Comparison of ENCODE assay signal across 1 cellular context in the genomic region with DNA sequence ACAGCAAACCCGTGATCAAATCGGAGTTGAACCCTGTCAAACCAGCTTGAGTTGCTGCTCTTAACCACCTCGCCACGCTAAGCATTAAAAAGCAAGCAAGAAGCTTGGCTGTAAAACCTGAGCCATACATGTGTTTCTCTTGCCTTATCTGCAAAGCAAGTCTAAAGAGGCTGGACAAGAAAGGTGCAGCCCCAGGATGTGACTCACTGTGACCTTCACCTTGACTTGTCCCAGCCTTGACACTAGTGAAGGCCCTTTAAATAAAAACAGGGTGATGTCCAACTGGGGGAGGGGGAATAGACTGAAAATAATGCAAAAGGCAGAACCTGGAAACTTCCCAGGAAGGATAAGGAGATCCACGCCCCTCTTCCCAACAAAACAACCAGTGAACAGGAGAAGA.
TF ChIP-seq lines count a peak whose summit lies in the region.

No MANE protein-coding gene starts in this region.

TF ChIP-seq in HepG2, 621 proteins besides CTCF, POLR2A, EP300 and RAD21 (continued from another document and continues in another):
- TF ChIP-seq, protein P1, sequence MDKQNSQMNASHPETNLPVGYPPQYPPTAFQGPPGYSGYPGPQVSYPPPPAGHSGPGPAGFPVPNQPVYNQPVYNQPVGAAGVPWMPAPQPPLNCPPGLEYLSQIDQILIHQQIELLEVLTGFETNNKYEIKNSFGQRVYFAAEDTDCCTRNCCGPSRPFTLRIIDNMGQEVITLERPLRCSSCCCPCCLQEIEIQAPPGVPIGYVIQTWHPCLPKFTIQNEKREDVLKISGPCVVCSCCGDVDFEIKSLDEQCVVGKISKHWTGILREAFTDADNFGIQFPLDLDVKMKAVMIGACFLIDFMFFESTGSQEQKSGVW (CRISPR knock-in tag; IDR thresholded peaks at IDR 0.05; ENCODE audit: borderline replicate concordance) = no peak
- no peak for TF ChIP-seq MIER3 (CRISPR knock-in tag; IDR thresholded peaks at IDR 0.05; ENCODE audit: borderline replicate concordance)
- peak; percentile 94 for TF ChIP-seq FOSL2 (CRISPR knock-in tag; IDR thresholded peaks at IDR 0.05)
- TF ChIP-seq, protein P2, sequence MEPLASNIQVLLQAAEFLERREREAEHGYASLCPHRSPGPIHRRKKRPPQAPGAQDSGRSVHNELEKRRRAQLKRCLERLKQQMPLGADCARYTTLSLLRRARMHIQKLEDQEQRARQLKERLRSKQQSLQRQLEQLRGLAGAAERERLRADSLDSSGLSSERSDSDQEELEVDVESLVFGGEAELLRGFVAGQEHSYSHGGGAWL (CRISPR knock-in tag; IDR thresholded peaks at IDR 0.05) = no peak
- TF ChIP-seq, protein P3, sequence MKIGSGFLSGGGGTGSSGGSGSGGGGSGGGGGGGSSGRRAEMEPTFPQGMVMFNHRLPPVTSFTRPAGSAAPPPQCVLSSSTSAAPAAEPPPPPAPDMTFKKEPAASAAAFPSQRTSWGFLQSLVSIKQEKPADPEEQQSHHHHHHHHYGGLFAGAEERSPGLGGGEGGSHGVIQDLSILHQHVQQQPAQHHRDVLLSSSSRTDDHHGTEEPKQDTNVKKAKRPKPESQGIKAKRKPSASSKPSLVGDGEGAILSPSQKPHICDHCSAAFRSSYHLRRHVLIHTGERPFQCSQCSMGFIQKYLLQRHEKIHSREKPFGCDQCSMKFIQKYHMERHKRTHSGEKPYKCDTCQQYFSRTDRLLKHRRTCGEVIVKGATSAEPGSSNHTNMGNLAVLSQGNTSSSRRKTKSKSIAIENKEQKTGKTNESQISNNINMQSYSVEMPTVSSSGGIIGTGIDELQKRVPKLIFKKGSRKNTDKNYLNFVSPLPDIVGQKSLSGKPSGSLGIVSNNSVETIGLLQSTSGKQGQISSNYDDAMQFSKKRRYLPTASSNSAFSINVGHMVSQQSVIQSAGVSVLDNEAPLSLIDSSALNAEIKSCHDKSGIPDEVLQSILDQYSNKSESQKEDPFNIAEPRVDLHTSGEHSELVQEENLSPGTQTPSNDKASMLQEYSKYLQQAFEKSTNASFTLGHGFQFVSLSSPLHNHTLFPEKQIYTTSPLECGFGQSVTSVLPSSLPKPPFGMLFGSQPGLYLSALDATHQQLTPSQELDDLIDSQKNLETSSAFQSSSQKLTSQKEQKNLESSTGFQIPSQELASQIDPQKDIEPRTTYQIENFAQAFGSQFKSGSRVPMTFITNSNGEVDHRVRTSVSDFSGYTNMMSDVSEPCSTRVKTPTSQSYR (CRISPR knock-in tag; IDR thresholded peaks at IDR 0.05; ENCODE audit: borderline replicate concordance) = peak; percentile 68; the same call in 1 of the 2 replicates
- no peak for TF ChIP-seq CHCHD3 (CRISPR knock-in tag; IDR thresholded peaks at IDR 0.05)
- no peak for TF ChIP-seq DR1 (CRISPR knock-in tag; IDR thresholded peaks at IDR 0.05)
- TF ChIP-seq, protein P4, sequence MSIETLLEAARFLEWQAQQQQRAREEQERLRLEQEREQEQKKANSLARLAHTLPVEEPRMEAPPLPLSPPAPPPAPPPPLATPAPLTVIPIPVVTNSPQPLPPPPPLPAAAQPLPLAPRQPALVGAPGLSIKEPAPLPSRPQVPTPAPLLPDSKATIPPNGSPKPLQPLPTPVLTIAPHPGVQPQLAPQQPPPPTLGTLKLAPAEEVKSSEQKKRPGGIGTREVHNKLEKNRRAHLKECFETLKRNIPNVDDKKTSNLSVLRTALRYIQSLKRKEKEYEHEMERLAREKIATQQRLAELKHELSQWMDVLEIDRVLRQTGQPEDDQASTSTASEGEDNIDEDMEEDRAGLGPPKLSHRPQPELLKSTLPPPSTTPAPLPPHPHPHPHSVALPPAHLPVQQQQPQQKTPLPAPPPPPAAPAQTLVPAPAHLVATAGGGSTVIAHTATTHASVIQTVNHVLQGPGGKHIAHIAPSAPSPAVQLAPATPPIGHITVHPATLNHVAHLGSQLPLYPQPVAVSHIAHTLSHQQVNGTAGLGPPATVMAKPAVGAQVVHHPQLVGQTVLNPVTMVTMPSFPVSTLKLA (IDR thresholded peaks at IDR 0.05) = no peak
- no peak for TF ChIP-seq ARNT (IDR thresholded peaks at IDR 0.05)
- TF ChIP-seq ZNF207 (IDR thresholded peaks at IDR 0.05; ENCODE audit: borderline replicate concordance) = no peak
- TF ChIP-seq SSRP1 (CRISPR knock-in tag; IDR thresholded peaks at IDR 0.05) = no peak
- 0 out of 2 replicates have a peak, but pooled peaks have one; percentile 16 for TF ChIP-seq HDAC1 (CRISPR knock-in tag; IDR thresholded peaks at IDR 0.05)
- TF ChIP-seq SOX13 (IDR thresholded peaks at IDR 0.05) = no peak
- TF ChIP-seq SOX13 (CRISPR knock-in tag; conservative IDR thresholded peaks at IDR 0.05 in 1 of 2, IDR thresholded peaks at IDR 0.05 in 1 of 2) = peak in 1 of 2 experiments; percentile 35; a peak in 1 of 4 replicates
- TF ChIP-seq MED8 (CRISPR knock-in tag; IDR thresholded peaks at IDR 0.05; ENCODE audit: insufficient replicate concordance) = no peak
- TF ChIP-seq, protein P5, sequence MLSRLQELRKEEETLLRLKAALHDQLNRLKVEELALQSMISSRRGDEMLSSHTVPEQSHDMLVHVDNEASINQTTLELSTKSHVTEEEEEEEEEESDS (CRISPR knock-in tag; IDR thresholded peaks at IDR 0.05; ENCODE audit: borderline replicate concordance) = no peak
- no peak for TF ChIP-seq NCOR1 (IDR thresholded peaks at IDR 0.05; ENCODE audit: borderline replicate concordance, low read length)
- TF ChIP-seq, protein P6, sequence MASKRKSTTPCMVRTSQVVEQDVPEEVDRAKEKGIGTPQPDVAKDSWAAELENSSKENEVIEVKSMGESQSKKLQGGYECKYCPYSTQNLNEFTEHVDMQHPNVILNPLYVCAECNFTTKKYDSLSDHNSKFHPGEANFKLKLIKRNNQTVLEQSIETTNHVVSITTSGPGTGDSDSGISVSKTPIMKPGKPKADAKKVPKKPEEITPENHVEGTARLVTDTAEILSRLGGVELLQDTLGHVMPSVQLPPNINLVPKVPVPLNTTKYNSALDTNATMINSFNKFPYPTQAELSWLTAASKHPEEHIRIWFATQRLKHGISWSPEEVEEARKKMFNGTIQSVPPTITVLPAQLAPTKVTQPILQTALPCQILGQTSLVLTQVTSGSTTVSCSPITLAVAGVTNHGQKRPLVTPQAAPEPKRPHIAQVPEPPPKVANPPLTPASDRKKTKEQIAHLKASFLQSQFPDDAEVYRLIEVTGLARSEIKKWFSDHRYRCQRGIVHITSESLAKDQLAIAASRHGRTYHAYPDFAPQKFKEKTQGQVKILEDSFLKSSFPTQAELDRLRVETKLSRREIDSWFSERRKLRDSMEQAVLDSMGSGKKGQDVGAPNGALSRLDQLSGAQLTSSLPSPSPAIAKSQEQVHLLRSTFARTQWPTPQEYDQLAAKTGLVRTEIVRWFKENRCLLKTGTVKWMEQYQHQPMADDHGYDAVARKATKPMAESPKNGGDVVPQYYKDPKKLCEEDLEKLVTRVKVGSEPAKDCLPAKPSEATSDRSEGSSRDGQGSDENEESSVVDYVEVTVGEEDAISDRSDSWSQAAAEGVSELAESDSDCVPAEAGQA (IDR thresholded peaks at IDR 0.05; ENCODE audit: low read depth) = no peak
- TF ChIP-seq, protein P6 (CRISPR knock-in tag; IDR thresholded peaks at IDR 0.05; ENCODE audit: borderline replicate concordance) = no peak
- TF ChIP-seq, protein P7, sequence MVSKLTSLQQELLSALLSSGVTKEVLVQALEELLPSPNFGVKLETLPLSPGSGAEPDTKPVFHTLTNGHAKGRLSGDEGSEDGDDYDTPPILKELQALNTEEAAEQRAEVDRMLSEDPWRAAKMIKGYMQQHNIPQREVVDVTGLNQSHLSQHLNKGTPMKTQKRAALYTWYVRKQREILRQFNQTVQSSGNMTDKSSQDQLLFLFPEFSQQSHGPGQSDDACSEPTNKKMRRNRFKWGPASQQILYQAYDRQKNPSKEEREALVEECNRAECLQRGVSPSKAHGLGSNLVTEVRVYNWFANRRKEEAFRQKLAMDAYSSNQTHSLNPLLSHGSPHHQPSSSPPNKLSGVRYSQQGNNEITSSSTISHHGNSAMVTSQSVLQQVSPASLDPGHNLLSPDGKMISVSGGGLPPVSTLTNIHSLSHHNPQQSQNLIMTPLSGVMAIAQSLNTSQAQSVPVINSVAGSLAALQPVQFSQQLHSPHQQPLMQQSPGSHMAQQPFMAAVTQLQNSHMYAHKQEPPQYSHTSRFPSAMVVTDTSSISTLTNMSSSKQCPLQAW (CRISPR knock-in tag; IDR thresholded peaks at IDR 0.05) = no peak
- TF ChIP-seq SMARCE1 (IDR thresholded peaks at IDR 0.05; ENCODE audit: borderline replicate concordance) = no peak
- TF ChIP-seq ZNF441 (CRISPR knock-in tag; IDR thresholded peaks at IDR 0.05; ENCODE audit: borderline replicate concordance) = no peak
- TF ChIP-seq, protein P8, sequence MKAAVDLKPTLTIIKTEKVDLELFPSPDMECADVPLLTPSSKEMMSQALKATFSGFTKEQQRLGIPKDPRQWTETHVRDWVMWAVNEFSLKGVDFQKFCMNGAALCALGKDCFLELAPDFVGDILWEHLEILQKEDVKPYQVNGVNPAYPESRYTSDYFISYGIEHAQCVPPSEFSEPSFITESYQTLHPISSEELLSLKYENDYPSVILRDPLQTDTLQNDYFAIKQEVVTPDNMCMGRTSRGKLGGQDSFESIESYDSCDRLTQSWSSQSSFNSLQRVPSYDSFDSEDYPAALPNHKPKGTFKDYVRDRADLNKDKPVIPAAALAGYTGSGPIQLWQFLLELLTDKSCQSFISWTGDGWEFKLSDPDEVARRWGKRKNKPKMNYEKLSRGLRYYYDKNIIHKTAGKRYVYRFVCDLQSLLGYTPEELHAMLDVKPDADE (CRISPR knock-in tag; IDR thresholded peaks at IDR 0.05) = no peak
- TF ChIP-seq NCOA5 (CRISPR knock-in tag; IDR thresholded peaks at IDR 0.05) = no peak
- peak; percentile 75; the same call in 1 of the 2 replicates for TF ChIP-seq HMG20A (CRISPR knock-in tag; IDR thresholded peaks at IDR 0.05; ENCODE audit: borderline replicate concordance)
- TF ChIP-seq, protein P9, sequence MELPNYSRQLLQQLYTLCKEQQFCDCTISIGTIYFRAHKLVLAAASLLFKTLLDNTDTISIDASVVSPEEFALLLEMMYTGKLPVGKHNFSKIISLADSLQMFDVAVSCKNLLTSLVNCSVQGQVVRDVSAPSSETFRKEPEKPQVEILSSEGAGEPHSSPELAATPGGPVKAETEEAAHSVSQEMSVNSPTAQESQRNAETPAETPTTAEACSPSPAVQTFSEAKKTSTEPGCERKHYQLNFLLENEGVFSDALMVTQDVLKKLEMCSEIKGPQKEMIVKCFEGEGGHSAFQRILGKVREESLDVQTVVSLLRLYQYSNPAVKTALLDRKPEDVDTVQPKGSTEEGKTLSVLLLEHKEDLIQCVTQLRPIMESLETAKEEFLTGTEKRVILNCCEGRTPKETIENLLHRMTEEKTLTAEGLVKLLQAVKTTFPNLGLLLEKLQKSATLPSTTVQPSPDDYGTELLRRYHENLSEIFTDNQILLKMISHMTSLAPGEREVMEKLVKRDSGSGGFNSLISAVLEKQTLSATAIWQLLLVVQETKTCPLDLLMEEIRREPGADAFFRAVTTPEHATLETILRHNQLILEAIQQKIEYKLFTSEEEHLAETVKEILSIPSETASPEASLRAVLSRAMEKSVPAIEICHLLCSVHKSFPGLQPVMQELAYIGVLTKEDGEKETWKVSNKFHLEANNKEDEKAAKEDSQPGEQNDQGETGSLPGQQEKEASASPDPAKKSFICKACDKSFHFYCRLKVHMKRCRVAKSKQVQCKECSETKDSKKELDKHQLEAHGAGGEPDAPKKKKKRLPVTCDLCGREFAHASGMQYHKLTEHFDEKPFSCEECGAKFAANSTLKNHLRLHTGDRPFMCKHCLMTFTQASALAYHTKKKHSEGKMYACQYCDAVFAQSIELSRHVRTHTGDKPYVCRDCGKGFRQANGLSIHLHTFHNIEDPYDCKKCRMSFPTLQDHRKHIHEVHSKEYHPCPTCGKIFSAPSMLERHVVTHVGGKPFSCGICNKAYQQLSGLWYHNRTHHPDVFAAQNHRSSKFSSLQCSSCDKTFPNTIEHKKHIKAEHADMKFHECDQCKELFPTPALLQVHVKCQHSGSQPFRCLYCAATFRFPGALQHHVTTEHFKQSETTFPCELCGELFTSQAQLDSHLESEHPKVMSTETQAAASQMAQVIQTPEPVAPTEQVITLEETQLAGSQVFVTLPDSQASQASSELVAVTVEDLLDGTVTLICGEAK (IDR thresholded peaks at IDR 0.05) = no peak
- TF ChIP-seq, protein P9 (CRISPR knock-in tag; IDR thresholded peaks at IDR 0.05) = no peak
- TF ChIP-seq ARHGAP35 (CRISPR knock-in tag; IDR thresholded peaks at IDR 0.05; ENCODE audit: borderline replicate concordance) = no peak
- no peak for TF ChIP-seq TP53 (CRISPR knock-in tag; conservative IDR thresholded peaks at IDR 0.05)
- TF ChIP-seq FOSL1 (CRISPR knock-in tag; IDR thresholded peaks at IDR 0.05; ENCODE audit: borderline replicate concordance) = peak; percentile 77
- no peak for TF ChIP-seq NFKBIZ (CRISPR knock-in tag; IDR thresholded peaks at IDR 0.05)
